Comparison of ENCODE assay signal across 26 cellular contexts in genomic region chr5:81283976-81284375, GRCh38. TPM values are rescaled to one million over a fixed set of nuclear protein-coding genes. Genes with fewer than 3 reads are reported as not detected.
DNase-seq lines count a peak whose midpoint lies in the region; ATAC-seq, FAIRE-seq and TF ChIP-seq lines count a peak whose summit lies in the region.
"Had no signal": no experiment of that assay in that cellular context is flagged by ENCODE, and none has a peak within 500 bp of the region (broad histone marks: within the 10 kb centered on the region; RNA-seq: fewer than 3 reads in every experiment).

No MANE protein-coding gene starts in this region.

- TF ChIP-seq POLR2A in HepG2 (IDR thresholded peaks at IDR 0.05; ENCODE audit: insufficient read depth in 1 of 2, low read depth in 2 of 2, low read length in 2 of 2): no peak

- TF ChIP-seq CTCF in HepG2 (CRISPR knock-in tag; IDR thresholded peaks at IDR 0.05) (no peak), upper lobe of right lung (IDR thresholded peaks at IDR 0.05) (no peak)

- no peak for TF ChIP-seq RAD21 in HepG2 (CRISPR knock-in tag; IDR thresholded peaks at IDR 0.05)

- TF ChIP-seq EP300 in HepG2 (IDR thresholded peaks at IDR 0.05; ENCODE audit: low read depth in 2 of 2, low read length in 2 of 2) (no peak), HepG2 (CRISPR knock-in tag; IDR thresholded peaks at IDR 0.05; ENCODE audit: borderline replicate concordance) (no peak)

- no peak overlapping the region for H3K27ac ChIP-seq in HepG2 (ENCODE audit: extremely low read length, insufficient read depth, low read length)
- H3K27ac ChIP-seq in upper lobe of right lung: no peak overlapping the region
- H3K27ac ChIP-seq: A549; BLaER1 treated with 17β-estradiol and CSF1 and Interleukin-3, amounts not matched to agents 10 nM and 100 nM had no signal

- H3K4me3 ChIP-seq in HepG2 (replicated peaks in 1 of 3; ENCODE audit: insufficient read depth in 1 of 3, low read depth in 2 of 3, low read length in 3 of 3) (no peak overlapping the region), upper lobe of right lung (no peak overlapping the region)
- H3K4me3 ChIP-seq: A549; BLaER1 treated with 17β-estradiol and CSF1 and Interleukin-3, amounts not matched to agents 10 nM and 100 nM; HAP-1 had no signal

- no peaks in the 10 kb centered on the region for H3K27me3 ChIP-seq in HepG2 (ENCODE audit: control insufficient read depth in 1 of 2, insufficient read depth in 2 of 2, low read length in 2 of 2)
- no peaks in the 10 kb centered on the region for H3K27me3 ChIP-seq in upper lobe of right lung
- H3K27me3 ChIP-seq: BE2C; BLaER1 treated with 17β-estradiol and CSF1 and Interleukin-3, amounts not matched to agents 10 nM and 100 nM had no signal

- DNase-seq in amniotic epithelial cell (ENCODE audit: low read depth) (peak; percentile 57), iris pigment epithelial cell (ENCODE audit: low read depth) (peak; percentile 45), HepG2 (ENCODE audit: low spot score) (no peak), upper lobe of right lung (no peak), NCI-H748 treated with DMSO at 0.1 percent for 48 hours (lab: John Stamatoyannopoulos, UW) (no peak)
- no peak for DNase-seq in activated CD8-positive, alpha-beta memory T cell treated with anti-CD3 and anti-CD28 coated beads, Interleukin-2, amount 50 U/mL, for 4 hours
- DNase-seq: 8988T; ACHN; AML-193; BE2C; CD4-positive, alpha-beta T cell; CD8-positive, alpha-beta memory T cell; DMS 273 treated with DMSO at 0.1 percent for 48 hours; DMS79; EL; GDM1; GOT3; HFFc6 had no signal

- no peaks in the 10 kb centered on the region for H4K20me1 ChIP-seq in HepG2 (ENCODE audit: insufficient read depth, low read length)
- H4K20me1 ChIP-seq: BLaER1 treated with 17β-estradiol and CSF1 and Interleukin-3, amounts not matched to agents 10 nM and 100 nM had no signal

- intact Hi-C loops in HepG2 (cut with micrococcal nuclease; ENCODE audit: unreplicated experiment): no loop called here
- intact Hi-C loops in upper lobe of right lung (cut with DNase I): no loop called here

- POLR2A ChIA-PET in HepG2 (lab: Yijun Ruan, JAX): interaction anchor here (1.0 kb wide), 1 partner anchor 18 kb away, joined by 3 read pairs; the partner anchor contains the start of gene ZCCHC9

- H3K9me3 ChIP-seq in HepG2 (ENCODE audit: low read length) (no peaks in the 10 kb centered on the region), upper lobe of right lung (no peaks in the 10 kb centered on the region)
- H3K9me3 ChIP-seq: A549, BE2C, HAP-1 had no signal

- H3K4me2 ChIP-seq in HepG2 (ENCODE audit: low read depth, low read length): no peak overlapping the region
- H3K4me2 ChIP-seq: A549; BLaER1 treated with 17β-estradiol and CSF1 and Interleukin-3, amounts not matched to agents 10 nM and 100 nM had no signal

- H3K4me1 ChIP-seq in HepG2 (ENCODE audit: insufficient read depth, low read length) (peaks cover 22% of the 10 kb centered on the region), upper lobe of right lung (no peaks in the 10 kb centered on the region)
- H3K4me1 ChIP-seq: A549, BE2C had no signal

- no peak overlapping the region for H2AFZ ChIP-seq in HepG2 (ENCODE audit: low read length)

- no peak for FAIRE-seq in HepG2 (lab: Jason Lieb, UNC)
- FAIRE-seq: A549, D721Med, GM12891, GM18507 had no signal

- H3K9ac ChIP-seq in HepG2 (ENCODE audit: insufficient read depth, low read depth, low read length): no peak overlapping the region
- H3K9ac ChIP-seq: BLaER1 treated with 17β-estradiol and CSF1 and Interleukin-3, amounts not matched to agents 10 nM and 100 nM had no signal

- H3K36me3 ChIP-seq in HepG2 (replicated peaks in 1 of 2; ENCODE audit: control insufficient read depth in 1 of 2, insufficient read depth in 2 of 2, low read length in 2 of 2) (no peaks in the 10 kb centered on the region), upper lobe of right lung (no peaks in the 10 kb centered on the region)
- H3K36me3 ChIP-seq: HAP-1 had no signal

- ATAC-seq in HepG2 (peak; percentile 68), upper lobe of right lung (peak; percentile 36), GM18517 (IDR thresholded peaks at IDR 0.05; ENCODE audit: unreplicated experiment) (no peak)
- ATAC-seq: A549 had no signal

- BruUV-seq in HepG2 (replicated peaks; lab: Mats Ljungman, UMichigan): no TSS peak

- CTCF ChIA-PET in HepG2 (lab: Yijun Ruan, JAX; ENCODE audit: low intra/inter-chr PET ratio, low total read pairs): no interaction called here

- in situ Hi-C loops in HepG2 (cut with HindIII; ENCODE audit: extremely low pct_ligation_motif_present, low pct_unique_long_range_greater_than_20kb): no loop called here

- WGBS in HepG2 (ENCODE audit: low lambda C conversion rate): 100% methylated on average over 1 of the region's 1 CpG

- peaks cover 1% of the 10 kb centered on the region for H3K79me2 ChIP-seq in HepG2 (ENCODE audit: insufficient read depth, low read length)

TF ChIP-seq in HepG2, 621 proteins besides CTCF, POLR2A, EP300 and RAD21 (continues in another document):
- no peak for TF ChIP-seq MXI1 (IDR thresholded peaks at IDR 0.05; ENCODE audit: borderline replicate concordance, low read depth, low read length)
- no peak for TF ChIP-seq SOX13 (IDR thresholded peaks at IDR 0.05)
- no peak for TF ChIP-seq SOX13 (CRISPR knock-in tag; conservative IDR thresholded peaks at IDR 0.05 in 1 of 2, IDR thresholded peaks at IDR 0.05 in 1 of 2)
- no peak for TF ChIP-seq NR3C1 (CRISPR knock-in tag; IDR thresholded peaks at IDR 0.05)
- no peak for TF ChIP-seq ZNF615 (CRISPR knock-in tag; IDR thresholded peaks at IDR 0.05; ENCODE audit: borderline replicate concordance)

RNA-seq across cellular contexts. Expression of gene ZCCHC9, which starts 17.4 kb away (rescaled TPM):
- 52.5 and 70.7 TPM in 2 replicates for total RNA-seq in HepG2 (2016; rRNA removed; fragmentation: Illumina TruSeq; extraction: Trizol)
- 25.2 and 26.8 TPM in 2 replicates for total RNA-seq in HepG2 (2016; cell fraction: cytosol; rRNA removed; fragmentation: Illumina TruSeq; extraction: Trizol; ENCODE audit: low read depth)
- 52.8 and 69.9 TPM in 2 replicates for total RNA-seq in HepG2 (2016; cell fraction: insoluble cytoplasmic fraction; rRNA removed; fragmentation: Illumina TruSeq; extraction: Trizol)
- 46.9 and 48.3 TPM in 2 replicates for total RNA-seq in HepG2 (2016; cell fraction: membrane; rRNA removed; fragmentation: Illumina TruSeq; extraction: Trizol)
- total RNA-seq in HepG2 (2016; cell fraction: nucleus; rRNA removed; fragmentation: Illumina TruSeq; extraction: Trizol): 26.3 and 28.6 TPM in 2 replicates
- polyA plus RNA-seq in HepG2 (2011; rRNA removed): 20.1 and 28.7 TPM in 2 replicates
- 10.2 and 15.7 TPM in 2 replicates for polyA plus RNA-seq in HepG2 (2011; cell fraction: cytosol; rRNA removed)
- polyA plus RNA-seq in HepG2 (2011; cell fraction: nucleus; rRNA removed): 7.6 and 12.3 TPM in 2 replicates
- 29.6 and 38.6 TPM in 2 replicates for polyA plus RNA-seq in HepG2 (2012)
- polyA plus RNA-seq in HepG2 (2016; cell fraction: cytosol; fragmentation: Illumina TruSeq; extraction: Trizol; ENCODE audit: low read depth): 26.9 and 35.4 TPM in 2 replicates
- 89.5 and 100 TPM in 2 replicates for polyA plus RNA-seq in HepG2 (2016; cell fraction: insoluble cytoplasmic fraction; fragmentation: Illumina TruSeq; extraction: Trizol; ENCODE audit: low read depth)
- polyA plus RNA-seq in HepG2 (2016; cell fraction: membrane; fragmentation: Illumina TruSeq; extraction: Trizol; ENCODE audit: low read depth): 41.3 and 43.4 TPM in 2 replicates
- 57.8 and 58.2 TPM in 2 replicates for polyA plus RNA-seq in HepG2 (2016; cell fraction: nucleus; fragmentation: Illumina TruSeq; extraction: Trizol; ENCODE audit: insufficient read depth, low read depth)
- polyA minus RNA-seq in HepG2 (2011; rRNA and poly(A)+ RNA removed; ENCODE audit: low replicate concordance): 3.6 and 4.8 TPM in 2 replicates
- 9.1 and 10.1 TPM in 2 replicates for polyA minus RNA-seq in HepG2 (2011; cell fraction: cytosol; rRNA and poly(A)+ RNA removed)
- 15.5 and 19.0 TPM in 2 replicates for polyA minus RNA-seq in HepG2 (2011; cell fraction: nucleus; rRNA and poly(A)+ RNA removed)
- total RNA-seq in upper lobe of right lung: 20.2 TPM

RNA-seq across cellular contexts. Expression of gene CKMT2, which starts 50.9 kb away (rescaled TPM):
- 0.69 and 1.2 TPM in 2 replicates for total RNA-seq in HepG2 (2016; rRNA removed; fragmentation: Illumina TruSeq; extraction: Trizol)
- total RNA-seq in HepG2 (2016; cell fraction: cytosol; rRNA removed; fragmentation: Illumina TruSeq; extraction: Trizol; ENCODE audit: low read depth): 0.26 and 0.40 TPM in 2 replicates
- total RNA-seq in HepG2 (2016; cell fraction: insoluble cytoplasmic fraction; rRNA removed; fragmentation: Illumina TruSeq; extraction: Trizol): 0.86 and 2.7 TPM in 2 replicates
- total RNA-seq in HepG2 (2016; cell fraction: membrane; rRNA removed; fragmentation: Illumina TruSeq; extraction: Trizol): 0.34 TPM in 1 of 2 replicates, not detected in the other
- total RNA-seq in HepG2 (2016; cell fraction: nucleus; rRNA removed; fragmentation: Illumina TruSeq; extraction: Trizol): 1.6 and 2.3 TPM in 2 replicates
- 8.8 and 11.5 TPM in 2 replicates for polyA plus RNA-seq in HepG2 (2011; rRNA removed)
- polyA plus RNA-seq in HepG2 (2011; cell fraction: cytosol; rRNA removed): 5.2 and 9.5 TPM in 2 replicates
- 37.6 and 43.4 TPM in 2 replicates for polyA plus RNA-seq in HepG2 (2011; cell fraction: nucleus; rRNA removed)
- 2.9 and 3.0 TPM in 2 replicates for polyA plus RNA-seq in HepG2 (2012)
- polyA plus RNA-seq in HepG2 (2016; cell fraction: cytosol; fragmentation: Illumina TruSeq; extraction: Trizol; ENCODE audit: low read depth): not detected in 2 replicates
- polyA plus RNA-seq in HepG2 (2016; cell fraction: insoluble cytoplasmic fraction; fragmentation: Illumina TruSeq; extraction: Trizol; ENCODE audit: low read depth): 0.56 and 0.89 TPM in 2 replicates
- 0.26 and 0.47 TPM in 2 replicates for polyA plus RNA-seq in HepG2 (2016; cell fraction: membrane; fragmentation: Illumina TruSeq; extraction: Trizol; ENCODE audit: low read depth)
- 1.3 and 1.8 TPM in 2 replicates for polyA plus RNA-seq in HepG2 (2016; cell fraction: nucleus; fragmentation: Illumina TruSeq; extraction: Trizol; ENCODE audit: insufficient read depth, low read depth)
- polyA minus RNA-seq in HepG2 (2011; rRNA and poly(A)+ RNA removed; ENCODE audit: low replicate concordance): 23.5 TPM in 1 of 2 replicates, not detected in the other
- polyA minus RNA-seq in HepG2 (2011; cell fraction: cytosol; rRNA and poly(A)+ RNA removed): 5.5 and 5.6 TPM in 2 replicates
- 15.1 and 15.5 TPM in 2 replicates for polyA minus RNA-seq in HepG2 (2011; cell fraction: nucleus; rRNA and poly(A)+ RNA removed)
- total RNA-seq in upper lobe of right lung: 3.0 TPM
- total RNA-seq: CD8-positive, alpha-beta memory T cell; HFFc6 had no signal
- polyA plus RNA-seq: A549; CD14-positive monocyte; CD8-positive, alpha-beta memory T cell had no signal

Comparison
In these comparisons a context has a peak if more than half of its experiments do, and no peak if none do; other contexts are left out.
1. DNase-seq: peak in amniotic epithelial cell (single experiment) and iris pigment epithelial cell (single experiment); none in HepG2 (single experiment), upper lobe of right lung (single experiment), NCI-H748 treated with DMSO at 0.1 percent for 48 hours (single experiment) and activated CD8-positive, alpha-beta memory T cell treated with anti-CD3 and anti-CD28 coated beads, Interleukin-2, amount 50 U/mL, for 4 hours (single experiment).